ENCODE assay signal across 10 cellular contexts in the genomic region with DNA sequence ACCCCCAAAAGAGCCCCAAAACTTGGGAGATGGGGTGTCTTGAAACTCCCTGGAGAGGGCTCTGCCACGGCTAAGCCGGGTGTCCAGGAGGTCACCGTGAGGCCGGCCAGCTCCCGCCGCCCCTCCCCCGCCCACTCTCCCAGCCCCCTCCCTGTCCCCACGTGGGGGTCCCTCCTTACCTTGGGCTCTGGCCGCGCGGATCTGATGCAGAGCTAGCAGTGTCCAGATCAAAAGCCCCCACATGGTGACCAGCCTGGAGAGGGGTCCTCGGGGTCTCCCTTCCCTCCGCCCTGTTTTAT. TPM values are rescaled to one million over a fixed set of nuclear protein-coding genes. Genes with fewer than 3 reads are reported as not detected.
DNase-seq lines count a peak whose midpoint lies in the region; ATAC-seq and TF ChIP-seq lines count a peak whose summit lies in the region.
"Had no signal": no experiment of that assay in that cellular context is flagged by ENCODE, and none has a peak within 500 bp of the region (broad histone marks: within the 10 kb centered on the region; RNA-seq: fewer than 3 reads in every experiment).

No MANE protein-coding gene starts in this region.

- H3K9me3 Mint-ChIP-seq in natural killer cell treated with Interleukin-12 subunit alpha and Interleukin-12 subunit beta and Interleukin-15 and Interleukin-18, amount 100 ng/mL, for 72 hours: no peaks in the 10 kb centered on the region

- no peak for TF ChIP-seq CTCF in right atrium auricular region (IDR thresholded peaks at IDR 0.05)

- H3K27ac ChIP-seq in right atrium auricular region (peak overlapping the region in 1 of 2 donors; percentile 46), duodenal mucosa (ENCODE audit: low read depth, low read length) (no peak overlapping the region), aorta (ENCODE audit: low read depth in 1 of 2, low read length in 2 of 2) (no peak overlapping the region)
- H3K27ac ChIP-seq: RWPE1 had no signal

- H3K9me3 ChIP-seq in right atrium auricular region: no peaks in the 10 kb centered on the region
- H3K9me3 ChIP-seq in duodenal mucosa (ENCODE audit: control insufficient read depth in 1 of 2, low read length in 2 of 2): no peaks in the 10 kb centered on the region
- H3K9me3 ChIP-seq in aorta (ENCODE audit: control insufficient read depth, low read length): no peaks in the 10 kb centered on the region

- H3K9ac ChIP-seq in duodenal mucosa (ENCODE audit: low read depth in 1 of 2, low read length in 2 of 2): no peak overlapping the region

- H3K27ac Mint-ChIP-seq in natural killer cell treated with Interleukin-12 subunit alpha and Interleukin-12 subunit beta and Interleukin-15 and Interleukin-18, amount 100 ng/mL, for 72 hours: no peak overlapping the region

- no peak for DNase-seq in right atrium auricular region (ENCODE audit: low spot score)
- no peak for DNase-seq in left ventricle myocardium superior
- DNase-seq in natural killer cell treated with Interleukin-12 subunit alpha and Interleukin-12 subunit beta and Interleukin-15 and Interleukin-18, amount 100 ng/mL, for 72 hours (ENCODE audit: low spot score): peak; percentile 52
- DNase-seq in aorta: no peak
- no peak for DNase-seq in NCI-H526 treated with DMSO at 0.1 percent for 48 hours (lab: John Stamatoyannopoulos, UW)
- DNase-seq in MV-4-11 (lab: John Stamatoyannopoulos, UW): no peak
- DNase-seq: activated gamma-delta T cell had no signal

- H3K4me1 ChIP-seq in right atrium auricular region (peaks cover 0 to 27% of the 10 kb centered on the region in 2 donors), duodenal mucosa (ENCODE audit: control insufficient read depth in 1 of 2, insufficient read depth in 2 of 2, low read length in 2 of 2) (no peaks in the 10 kb centered on the region), aorta (ENCODE audit: control insufficient read depth in 1 of 2, insufficient read depth in 2 of 2, low read length in 2 of 2) (peaks cover 0 to 7% of the 10 kb centered on the region in 2 donors)

- ATAC-seq in left ventricle myocardium superior (no peak), aorta (ENCODE audit: low FRiP score) (no peak), GM21526 (IDR thresholded peaks at IDR 0.05; ENCODE audit: low FRiP score, unreplicated experiment) (no peak)
- ATAC-seq in natural killer cell treated with Interleukin-12 subunit alpha and Interleukin-12 subunit beta and Interleukin-15 and Interleukin-18, amount 100 ng/mL, for 72 hours: no peak

- no peaks in the 10 kb centered on the region for H3K36me3 ChIP-seq in right atrium auricular region
- H3K36me3 ChIP-seq in duodenal mucosa (ENCODE audit: control insufficient read depth in 1 of 2, insufficient read depth in 2 of 2, low read length in 2 of 2): no peaks in the 10 kb centered on the region
- H3K36me3 ChIP-seq in aorta (ENCODE audit: control insufficient read depth in 1 of 2, insufficient read depth in 2 of 2, low read length in 1 of 2): no peaks in the 10 kb centered on the region

- no peak overlapping the region for H3K4me3 Mint-ChIP-seq in natural killer cell treated with Interleukin-12 subunit alpha and Interleukin-12 subunit beta and Interleukin-15 and Interleukin-18, amount 100 ng/mL, for 72 hours

- no peaks in the 10 kb centered on the region for H3K36me3 Mint-ChIP-seq in natural killer cell treated with Interleukin-12 subunit alpha and Interleukin-12 subunit beta and Interleukin-15 and Interleukin-18, amount 100 ng/mL, for 72 hours

- H3K4me3 ChIP-seq in right atrium auricular region (peak overlapping the region; percentile 39 to 59), duodenal mucosa (ENCODE audit: low read depth in 1 of 2, low read length in 2 of 2) (peak overlapping the region; percentile 21 to 29), aorta (ENCODE audit: low read length in 2 of 2) (peak overlapping the region; percentile 48 to 74)

- peaks cover 38 to 44% of the 10 kb centered on the region in 2 donors for H3K27me3 Mint-ChIP-seq in natural killer cell treated with Interleukin-12 subunit alpha and Interleukin-12 subunit beta and Interleukin-15 and Interleukin-18, amount 100 ng/mL, for 72 hours

- H3K4me1 Mint-ChIP-seq in natural killer cell treated with Interleukin-12 subunit alpha and Interleukin-12 subunit beta and Interleukin-15 and Interleukin-18, amount 100 ng/mL, for 72 hours (ENCODE audit: low read depth in 2 of 2): peaks cover 0 to 6% of the 10 kb centered on the region in 2 donors

- intact Hi-C loops in left ventricle myocardium superior (cut with micrococcal nuclease): no loop called here
- intact Hi-C loops in aorta (cut with DNase I): loop anchor here (2.0 to 10.0 kb wide), 5 partner anchors 67 to 561 kb away; partner anchors contain the start of gene RPL38 (in 1 of the 2)

- H3K27me3 ChIP-seq in right atrium auricular region (no peaks in the 10 kb centered on the region), duodenal mucosa (ENCODE audit: control insufficient read depth in 1 of 2, insufficient read depth in 2 of 2, low read length in 2 of 2) (peaks cover 67 to 69% of the 10 kb centered on the region in 2 donors), aorta (ENCODE audit: control insufficient read depth in 1 of 2, insufficient read depth in 2 of 2, low read length in 1 of 2) (no peaks in the 10 kb centered on the region)

- WGBS in aorta, 2 donors: 0% methylated on average over 10 to 13 of the region's 13 CpGs

RNA-seq across cellular contexts. Expression of gene SDK2, which starts 0.5 kb away (rescaled TPM):
- total RNA-seq in right atrium auricular region (1 to 10 TPM; 1.5 to 5.6 TPM), left ventricle myocardium superior (1.5 TPM), aorta (1 to 10 TPM; 4.7 to 5.3 TPM)
- total RNA-seq in natural killer cell treated with Interleukin-12 subunit alpha and Interleukin-12 subunit beta and Interleukin-15 and Interleukin-18, amount 100 ng/mL, for 72 hours: under 1 TPM; 0.08 to 0.14 TPM
- under 1 TPM; 0.15 to 0.38 TPM for polyA plus RNA-seq in aorta
